ENCODE assay signal across 25 cellular contexts in the genomic region with DNA sequence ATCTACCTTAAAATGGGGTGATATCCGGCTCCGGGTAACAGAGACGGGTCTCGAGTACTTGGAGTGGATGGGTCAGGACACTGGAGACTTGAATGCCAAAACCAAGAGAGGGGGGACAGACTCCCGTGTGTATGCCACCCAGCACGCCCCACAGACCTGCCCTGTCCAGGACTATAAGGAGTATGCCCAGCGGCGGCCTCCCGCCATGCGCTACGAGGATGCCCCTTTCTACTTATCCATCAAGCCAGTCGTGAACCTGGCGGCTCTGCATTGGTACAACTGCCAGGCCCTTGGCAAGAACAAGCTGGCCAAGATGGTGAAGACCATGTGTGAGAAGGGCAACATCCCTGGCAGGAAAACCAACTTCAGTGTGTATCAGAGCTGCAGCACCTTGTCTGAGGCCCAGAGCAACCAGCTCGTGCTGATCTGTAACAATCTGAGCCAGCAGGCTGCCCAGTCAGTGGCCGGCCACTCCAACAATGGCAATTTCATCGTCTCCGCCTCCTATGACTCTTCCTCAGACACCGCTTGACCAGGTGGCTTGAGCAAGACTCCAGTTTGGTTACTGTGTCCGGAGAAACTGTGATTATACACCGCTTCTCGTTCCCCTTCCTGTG.
"Had no signal": no experiment of that assay in that cellular context is flagged by ENCODE, and none has a peak within 500 bp of the region (broad histone marks: within the 10 kb centered on the region; RNA-seq: fewer than 3 reads in every experiment).

No MANE protein-coding gene starts in this region.

- H3K36me3 ChIP-seq: esophagus muscularis mucosa, gastroesophageal sphincter, pancreas, suprapubic skin, transverse colon, vagina had no signal

- H3K4me3 Mint-ChIP-seq: naive thymus-derived CD8-positive, alpha-beta T cell; nephron progenitor cell; stimulated activated naive CD8-positive, alpha-beta T cell treated with anti-CD3 and anti-CD28 coated beads, Interleukin-15, amount 100 ng/mL, for 72 hours had no signal

- H3K9me3 ChIP-seq: esophagus muscularis mucosa, gastroesophageal sphincter, heart left ventricle, left lung, neutrophil, pancreas, right lobe of liver, suprapubic skin, transverse colon, vagina had no signal

- H3K27me3 ChIP-seq: esophagus muscularis mucosa, foreskin keratinocyte, gastroesophageal sphincter, heart left ventricle, hepatocyte, left lung, neutrophil, pancreas, right lobe of liver, suprapubic skin, transverse colon, vagina had no signal

- H3K27me3 Mint-ChIP-seq: naive thymus-derived CD8-positive, alpha-beta T cell; stimulated activated naive CD8-positive, alpha-beta T cell treated with anti-CD3 and anti-CD28 coated beads, Interleukin-15, amount 100 ng/mL, for 72 hours had no signal

- DNase-seq: cortex of kidney; foreskin keratinocyte; left cardiac atrium; mammary epithelial cell; mesendoderm; naive thymus-derived CD8-positive, alpha-beta T cell; nephron progenitor cell; retina; right lobe of liver; small intestine; stimulated activated CD4-positive, alpha-beta T cell treated with anti-CD3 and anti-CD28 coated beads, Interleukin-15, amount 100 ng/mL, for 24 hours; stimulated activated CD4-positive, alpha-beta T cell treated with anti-CD3 and anti-CD28 coated beads, Interleukin-4, amount 100 ng/mL, for 1 hour; stimulated activated CD8-positive, alpha-beta memory T cell treated with anti-CD3 and anti-CD28 coated beads, Interleukin-4, amount 100 ng/mL, for 48 hours; stimulated activated naive CD4-positive, alpha-beta T cell; stimulated activated naive CD8-positive, alpha-beta T cell treated with anti-CD3 and anti-CD28 coated beads, Interleukin-15, amount 100 ng/mL, for 72 hours; transverse colon had no signal

- H3K4me2 ChIP-seq: hepatocyte had no signal

- H2AFZ ChIP-seq: hepatocyte had no signal

- H3K4me1 Mint-ChIP-seq: stimulated activated naive CD8-positive, alpha-beta T cell treated with anti-CD3 and anti-CD28 coated beads, Interleukin-15, amount 100 ng/mL, for 72 hours had no signal

- H3K4me1 ChIP-seq: foreskin keratinocyte, gastroesophageal sphincter, left lung, suprapubic skin, transverse colon, vagina had no signal

- ATAC-seq: foreskin keratinocyte; gastroesophageal sphincter; heart left ventricle; left cardiac atrium; left lung; naive thymus-derived CD8-positive, alpha-beta T cell; pancreas; right lobe of liver; stimulated activated naive CD8-positive, alpha-beta T cell treated with anti-CD3 and anti-CD28 coated beads, Interleukin-15, amount 100 ng/mL, for 72 hours had no signal

- H3K27ac Mint-ChIP-seq: naive thymus-derived CD8-positive, alpha-beta T cell; stimulated activated naive CD8-positive, alpha-beta T cell treated with anti-CD3 and anti-CD28 coated beads, Interleukin-15, amount 100 ng/mL, for 72 hours had no signal

- H3K4me3 ChIP-seq: esophagus muscularis mucosa, gastroesophageal sphincter, heart left ventricle, hepatocyte, left lung, pancreas, right lobe of liver, suprapubic skin, transverse colon, vagina had no signal

- H3K9me3 Mint-ChIP-seq: nephron progenitor cell; stimulated activated naive CD8-positive, alpha-beta T cell treated with anti-CD3 and anti-CD28 coated beads, Interleukin-15, amount 100 ng/mL, for 72 hours had no signal

- H3K27ac ChIP-seq: esophagus muscularis mucosa, foreskin keratinocyte, gastroesophageal sphincter, heart left ventricle, hepatocyte, left lung, neutrophil, pancreas, right lobe of liver, suprapubic skin, transverse colon, vagina had no signal
